8 cellular contexts compared by ENCODE assay signal in genomic region chr18:63422087-63422861, GRCh38. TPM values are rescaled to one million over a fixed set of nuclear protein-coding genes. Genes with fewer than 3 reads are reported as not detected.
DNase-seq lines count a peak whose midpoint lies in the region; ATAC-seq and TF ChIP-seq lines count a peak whose summit lies in the region.

Gene VPS4B, minus strand, starts transcription at chr18:63422476. Its CDS starts 217 bp downstream, at chr18:63422259.

- peaks cover 16 to 38% (median 23%) of the 10 kb centered on the region in 10 experiments for H3K4me1 ChIP-seq in BLaER1 treated with 17β-estradiol and CSF1 and Interleukin-3, amounts not matched to agents 10 nM and 100 nM

- ATAC-seq in GM19328 (IDR thresholded peaks at IDR 0.05; ENCODE audit: unreplicated experiment) (peak; percentile 96), HG03520 (IDR thresholded peaks at IDR 0.05; ENCODE audit: unreplicated experiment) (peak; percentile 97)

- DNase-seq in NCI-H69 (lab: John Stamatoyannopoulos, UW) (peak; percentile 100), coronary artery (ENCODE audit: low spot score) (peak; percentile 99)
- DNase-seq in activated CD4-positive, alpha-beta T cell treated with anti-CD3 and anti-CD28 coated beads, Interleukin-2, amount 10 ng/mL, durations not matched to agents 7 days and 5 days = peak; percentile 99
- DNase-seq in stimulated activated CD4-positive, alpha-beta T cell treated with anti-CD3 and anti-CD28 coated beads, Interleukin-1b, Interleukin-23, amount 100 ng/mL, for 4 hours (ENCODE audit: low read depth in 2 of 2) = peak; percentile 98 to 99

- H3K4me1 Mint-ChIP-seq in activated CD4-positive, alpha-beta T cell treated with anti-CD3 and anti-CD28 coated beads, Interleukin-2, amount 10 ng/mL, durations not matched to agents 7 days and 5 days = peaks cover 34% of the 10 kb centered on the region

- no peak for TF ChIP-seq CTCF in coronary artery (IDR thresholded peaks at IDR 0.05)

- POLR2A ChIA-PET in activated CD4-positive, alpha-beta T cell treated with anti-CD3 and anti-CD28 coated beads, Interleukin-2, amount 10 ng/mL, durations not matched to agents 7 days and 5 days (lab: Charles Lee) = interaction anchor here (0.6 to 0.7 kb wide), 3 partner anchors 11 to 234 kb away, joined by 4 to 5 read pairs (median 5); no protein-coding TSS in a partner anchor

- peak within 1 kb of the TSS; percentile 82 to 98 (median 87) for H3K4me2 ChIP-seq in BLaER1 treated with 17β-estradiol and CSF1 and Interleukin-3, amounts not matched to agents 10 nM and 100 nM

- peaks cover 20 to 46% (median 29%) of the 10 kb centered on the region in 11 experiments; a peak in 18 of 22 replicates for H4K20me1 ChIP-seq in BLaER1 treated with 17β-estradiol and CSF1 and Interleukin-3, amounts not matched to agents 10 nM and 100 nM

- no peaks in the 10 kb centered on the region for H3K9me3 Mint-ChIP-seq in activated CD4-positive, alpha-beta T cell treated with anti-CD3 and anti-CD28 coated beads, Interleukin-2, amount 10 ng/mL, durations not matched to agents 7 days and 5 days

- H3K27ac ChIP-seq in BLaER1 treated with 17β-estradiol and CSF1 and Interleukin-3, amounts not matched to agents 10 nM and 100 nM = peak within 1 kb of the TSS; percentile 88 to 98 (median 93)
- H3K27ac ChIP-seq in coronary artery (peak within 1 kb of the TSS; percentile 92 to 97), layer of hippocampus (ENCODE audit: low read depth, low read length) (peak within 1 kb of the TSS; percentile 95)

- H3K27me3 ChIP-seq in BLaER1 treated with 17β-estradiol and CSF1 and Interleukin-3, amounts not matched to agents 10 nM and 100 nM = no peaks in the 10 kb centered on the region
- no peaks in the 10 kb centered on the region for H3K27me3 ChIP-seq in layer of hippocampus (ENCODE audit: control insufficient read depth, insufficient read depth, low read length)

- H3K36me3 ChIP-seq in BLaER1 treated with 17β-estradiol and CSF1 and Interleukin-3, amounts not matched to agents 10 nM and 100 nM = peaks cover 34 to 37% (median 36%) of the 10 kb centered on the region in 11 experiments

- peak within 1 kb of the TSS; percentile 96 for H3K27ac Mint-ChIP-seq in activated CD4-positive, alpha-beta T cell treated with anti-CD3 and anti-CD28 coated beads, Interleukin-2, amount 10 ng/mL, durations not matched to agents 7 days and 5 days

- no peaks in the 10 kb centered on the region for H3K9me3 ChIP-seq in BLaER1 treated with 17β-estradiol and CSF1 and Interleukin-3, amounts not matched to agents 10 nM and 100 nM (replicated peaks in 1 of 11)

- no peaks in the 10 kb centered on the region for H3K27me3 Mint-ChIP-seq in activated CD4-positive, alpha-beta T cell treated with anti-CD3 and anti-CD28 coated beads, Interleukin-2, amount 10 ng/mL, durations not matched to agents 7 days and 5 days

- H3K36me3 Mint-ChIP-seq in activated CD4-positive, alpha-beta T cell treated with anti-CD3 and anti-CD28 coated beads, Interleukin-2, amount 10 ng/mL, durations not matched to agents 7 days and 5 days (ENCODE audit: low read depth) = peaks cover 22% of the 10 kb centered on the region

- CTCF ChIA-PET in activated CD4-positive, alpha-beta T cell treated with anti-CD3 and anti-CD28 coated beads, Interleukin-2, amount 10 ng/mL, durations not matched to agents 7 days and 5 days (lab: Charles Lee) = interaction anchor here (0.6 to 1.4 kb wide), 3 partner anchors 9 to 57 kb away, joined by 3 to 5 read pairs (median 4); no protein-coding TSS in a partner anchor

- peak within 1 kb of the TSS; percentile 89 to 97 (median 93) for H3K9ac ChIP-seq in BLaER1 treated with 17β-estradiol and CSF1 and Interleukin-3, amounts not matched to agents 10 nM and 100 nM

- peak within 1 kb of the TSS; percentile 90 for H3K4me3 Mint-ChIP-seq in activated CD4-positive, alpha-beta T cell treated with anti-CD3 and anti-CD28 coated beads, Interleukin-2, amount 10 ng/mL, durations not matched to agents 7 days and 5 days

- peak within 1 kb of the TSS; percentile 74 to 98 (median 90) for H3K4me3 ChIP-seq in BLaER1 treated with 17β-estradiol and CSF1 and Interleukin-3, amounts not matched to agents 10 nM and 100 nM
- peak within 1 kb of the TSS; percentile 94 for H3K4me3 ChIP-seq in coronary artery

RNA-seq across cellular contexts. Expression of gene VPS4B, which starts in this region (rescaled TPM):
- total RNA-seq in activated CD4-positive, alpha-beta T cell treated with anti-CD3 and anti-CD28 coated beads, Interleukin-2, amount 10 ng/mL, durations not matched to agents 7 days and 5 days = 10 to 100 TPM; 69.9 to 84.7 TPM

Comparison
In these comparisons a context has a peak if more than half of its experiments do, and no peak if none do; other contexts are left out.
1. Peak in every context shown above with its lines: DNase-seq, ATAC-seq, H3K4me3 ChIP-seq and H3K27ac ChIP-seq.